18 cellular contexts compared by ENCODE assay signal in genomic region chr6:33846226-33846625, GRCh38. TPM values are rescaled to one million over a fixed set of nuclear protein-coding genes. Genes with fewer than 3 reads are reported as not detected.
"Had no signal": no experiment of that assay in that cellular context is flagged by ENCODE, and none has a peak within 500 bp of the region (broad histone marks: within the 10 kb centered on the region; RNA-seq: fewer than 3 reads in every experiment).

No MANE protein-coding gene starts in this region.

- DNase-seq: activated B cell treated with CpG ODN at 0.5 μM for 24 hours; activated effector memory CD4-positive, alpha-beta T cell treated with Interleukin-2 at 50 U/mL for 16 hours; activated T-cell treated with anti-CD3 and anti-CD28 coated beads, Interleukin-2, amount 50 U/mL, for 1 hour; cortex of kidney; effector memory CD4-positive, alpha-beta T cell; erythroblast; glutamatergic neuron; naive thymus-derived CD8-positive, alpha-beta T cell; right lobe of liver; spleen; stimulated activated CD4-positive, alpha-beta T cell treated with anti-CD3 and anti-CD28 coated beads, Interleukin-2, amount 100 ng/mL, for 24 hours; stimulated activated naive CD4-positive, alpha-beta T cell; substantia nigra; T-helper 17 cell; trophoblast cell had no signal

- H3K4me3 ChIP-seq: right lobe of liver, spleen had no signal

RNA-seq across cellular contexts. Expression of gene MLN, which starts 42.4 kb away (rescaled TPM):
- total RNA-seq: activated B cell treated with CpG ODN at 0.5 μM for 24 hours; lung microvascular endothelial cell; mononuclear cell; naive thymus-derived CD8-positive, alpha-beta T cell; progenitor cell of endocrine pancreas; right lobe of liver; spleen; T-helper 17 cell had no signal
